23 cellular contexts compared by ENCODE assay signal in genomic region chr6:71534916-71535315, GRCh38.
"Had no signal": no experiment of that assay in that cellular context is flagged by ENCODE, and none has a peak within 500 bp of the region (broad histone marks: within the 10 kb centered on the region; RNA-seq: fewer than 3 reads in every experiment).

No MANE protein-coding gene starts in this region.

- H3K9me3 ChIP-seq: SK-N-SH had no signal

- H3K27ac ChIP-seq: HL-60, KMS-11, RWPE1 had no signal

- H3K9ac ChIP-seq: KMS-11, SK-N-SH had no signal

- ATAC-seq: K562, Panc1 had no signal

- H3K4me2 ChIP-seq: KMS-11, SK-N-SH had no signal

- H3K4me3 ChIP-seq: K562 had no signal

- DNase-seq: Kasumi-1, MM.1S, NCI-H1092 treated with DMSO at 0.1 percent for 48 hours, NCI-H1436, NCI-H187, NCI-H2029, NCI-H2081 treated with DMSO at 0.1 percent for 48 hours, NCI-H2171, NCI-H226, NCI-H446, NCI-H510A, NCI-H524 treated with DMSO at 0.1 percent for 48 hours, NCI-H69, NCI-H774, SHP77, SK-N-SH, SW 1271 had no signal

- FAIRE-seq: HTR-8/SVneo, K562 had no signal
